Comparison of ENCODE assay signal across 22 cellular contexts in the genomic region with DNA sequence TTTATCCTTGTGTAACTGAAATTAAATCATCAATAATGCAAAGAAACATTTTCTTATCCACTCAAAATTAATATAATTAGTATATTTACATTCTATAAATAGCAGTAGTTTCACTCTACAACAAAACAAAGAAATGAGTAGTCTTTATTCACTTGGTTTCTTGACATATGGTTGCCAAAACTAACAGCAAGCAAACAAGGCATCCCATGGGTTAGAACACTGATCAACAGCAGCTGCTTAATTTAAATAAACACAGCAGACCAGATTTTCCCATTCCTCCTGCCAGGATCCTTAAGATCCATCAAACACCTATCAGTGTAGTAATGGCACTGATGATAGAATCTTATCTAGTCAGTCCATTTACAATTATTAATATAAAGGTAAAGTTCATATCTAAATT.
"Had no signal": no experiment of that assay in that cellular context is flagged by ENCODE, and none has a peak within 500 bp of the region (broad histone marks: within the 10 kb centered on the region; RNA-seq: fewer than 3 reads in every experiment).

No MANE protein-coding gene starts in this region.

- H3K9me3 ChIP-seq: body of pancreas, thoracic aorta, upper lobe of left lung had no signal

- H3K27me3 ChIP-seq: body of pancreas, cardiac muscle cell, upper lobe of left lung had no signal

- H3K4me1 ChIP-seq: body of pancreas, upper lobe of left lung had no signal

- H3K36me3 ChIP-seq: cardiac muscle cell had no signal

- DNase-seq: activated CD4-positive, alpha-beta memory T cell treated with anti-CD3 and anti-CD28 coated beads, Interleukin-2, amount 10 ng/mL, durations not matched to agents 7 days and 5 days; activated CD4-positive, alpha-beta T cell treated with anti-CD3 and anti-CD28 coated beads, Interleukin-2, amount 10 ng/mL, durations not matched to agents 24 days and 14 days; activated effector memory CD4-positive, alpha-beta T cell treated with Interleukin-2 at 50 U/mL for 16 hours; activated naive CD4-positive, alpha-beta T cell treated with anti-CD3 and anti-CD28 coated beads, Interleukin-2, amount 50 U/mL, for 16 hours; activated naive CD8-positive, alpha-beta T cell treated with anti-CD3 and anti-CD28 coated beads, Interleukin-2, amount 50 U/mL, for 24 hours; activated T-cell treated with anti-CD3 and anti-CD28 coated beads, Interleukin-2, amount 50 U/mL, for 72 hours; anterior cingulate cortex; body of pancreas; foreskin melanocyte; hippocampal formation; left ventricle myocardium superior; mammary epithelial cell; midbrain; natural killer cell; stimulated activated CD4-positive, alpha-beta T cell treated with anti-CD3 and anti-CD28 coated beads, Interleukin-2, amount 100 ng/mL, for 48 hours; stimulated activated CD8-positive, alpha-beta memory T cell treated with anti-CD3 and anti-CD28 coated beads, Interleukin-4, amount 100 ng/mL, for 48 hours; stimulated activated naive B cell treated with anti-CD40 and anti-IgM and Interleukin-4, amounts not matched to agents 10 μg/mL and 1 μg/mL and 100 μg/mL, for 72 hours; upper lobe of left lung had no signal

- H3K4me3 ChIP-seq: body of pancreas, cardiac muscle cell, smooth muscle cell, thoracic aorta, upper lobe of left lung had no signal

- H3K27ac ChIP-seq: body of pancreas, cardiac muscle cell, epithelial cell of prostate, thoracic aorta, upper lobe of left lung had no signal
